14 cellular contexts compared by ENCODE assay signal in the genomic region with DNA sequence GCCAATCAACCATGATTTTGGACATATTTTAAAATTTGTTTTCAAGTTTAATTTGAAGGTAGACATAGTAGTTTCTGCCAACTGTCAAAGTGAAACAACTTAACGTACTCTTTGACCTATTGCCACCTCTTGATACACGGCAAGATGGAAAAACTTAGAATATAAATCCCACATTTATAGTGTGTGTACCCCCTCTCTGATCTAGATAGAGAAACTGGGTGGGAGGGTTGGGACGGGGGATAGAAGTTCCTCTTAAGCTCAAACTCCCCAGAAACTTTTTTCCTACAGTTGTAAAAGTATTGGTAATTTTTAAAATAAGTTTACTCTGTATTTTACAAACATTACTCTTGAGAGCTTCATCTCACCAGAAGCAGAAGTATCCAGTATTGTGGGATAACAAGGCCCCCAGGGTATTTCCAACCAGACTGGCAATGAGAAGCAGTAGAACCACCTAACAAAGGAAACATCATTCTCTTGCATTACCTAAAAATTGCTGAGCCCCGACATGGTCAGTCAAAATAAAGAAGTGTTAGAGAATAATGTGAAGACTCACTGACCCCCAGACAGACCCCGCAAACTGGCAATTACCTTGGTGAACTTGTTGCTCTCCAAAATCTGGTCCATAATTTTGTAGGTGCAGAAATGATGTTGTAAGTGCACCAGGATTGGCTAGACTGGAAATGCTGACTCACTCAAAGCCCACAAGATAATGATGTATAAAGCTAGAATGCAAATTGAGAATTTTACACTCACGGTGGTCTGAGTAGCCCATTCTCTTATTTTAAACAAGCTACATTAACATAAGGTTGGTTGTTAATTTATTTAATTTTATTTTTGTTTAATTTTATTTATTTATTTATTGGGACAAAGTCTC.
DNase-seq lines count a peak whose midpoint lies in the region; ATAC-seq and TF ChIP-seq lines count a peak whose summit lies in the region.
"Had no signal": no experiment of that assay in that cellular context is flagged by ENCODE, and none has a peak within 500 bp of the region (broad histone marks: within the 10 kb centered on the region; RNA-seq: fewer than 3 reads in every experiment).

No MANE protein-coding gene starts in this region.

- peak overlapping the region; percentile 54 for H3K27ac Mint-ChIP-seq in activated naive CD4-positive, alpha-beta T cell treated with anti-CD3 and anti-CD28 coated beads for 36 hours
- H3K27ac Mint-ChIP-seq in activated CD8-positive, alpha-beta T cell treated with anti-CD3 and anti-CD28 coated beads for 36 hours: peak overlapping the region; percentile 56
- peak overlapping the region; percentile 94 for H3K27ac Mint-ChIP-seq in stimulated activated naive CD8-positive, alpha-beta T cell treated with anti-CD3 and anti-CD28 coated beads, Interleukin-15, Interleukin-2, amounts not matched to agents 100 ng/mL and 50 ng/mL, for 24 hours
- H3K27ac Mint-ChIP-seq: GM23338, IgD-negative memory B cell, nephron had no signal

- DNase-seq in activated naive CD4-positive, alpha-beta T cell treated with anti-CD3 and anti-CD28 coated beads for 36 hours: peak; percentile 38
- no peak for DNase-seq in activated naive CD4-positive, alpha-beta T cell treated with Interleukin-2 at 50 U/mL for 16 hours
- peak; percentile 52 for DNase-seq in activated CD8-positive, alpha-beta T cell treated with anti-CD3 and anti-CD28 coated beads for 36 hours
- DNase-seq in NCI-H2171 (lab: John Stamatoyannopoulos, UW): no peak
- no peak for DNase-seq in hepatic stellate cell (ENCODE audit: low spot score)
- DNase-seq: amygdala, immature natural killer cell, NCI-H1436 had no signal

- no peaks in the 10 kb centered on the region for H3K9me3 Mint-ChIP-seq in activated naive CD4-positive, alpha-beta T cell treated with anti-CD3 and anti-CD28 coated beads for 36 hours
- H3K9me3 Mint-ChIP-seq in activated CD8-positive, alpha-beta T cell treated with anti-CD3 and anti-CD28 coated beads for 36 hours: peaks cover 3% of the 10 kb centered on the region
- H3K9me3 Mint-ChIP-seq in stimulated activated naive CD8-positive, alpha-beta T cell treated with anti-CD3 and anti-CD28 coated beads, Interleukin-15, Interleukin-2, amounts not matched to agents 100 ng/mL and 50 ng/mL, for 24 hours: peaks cover 4% of the 10 kb centered on the region
- H3K9me3 Mint-ChIP-seq: IgD-negative memory B cell, immature natural killer cell had no signal

- peaks cover 53% of the 10 kb centered on the region for H3K4me1 Mint-ChIP-seq in activated naive CD4-positive, alpha-beta T cell treated with anti-CD3 and anti-CD28 coated beads for 36 hours (ENCODE audit: low read depth)
- peaks cover 59% of the 10 kb centered on the region for H3K4me1 Mint-ChIP-seq in activated CD8-positive, alpha-beta T cell treated with anti-CD3 and anti-CD28 coated beads for 36 hours (ENCODE audit: low read depth)
- H3K4me1 Mint-ChIP-seq in stimulated activated naive CD8-positive, alpha-beta T cell treated with anti-CD3 and anti-CD28 coated beads, Interleukin-15, Interleukin-2, amounts not matched to agents 100 ng/mL and 50 ng/mL, for 24 hours (ENCODE audit: low read depth): peaks cover 78% of the 10 kb centered on the region

- peak; percentile 14 for ATAC-seq in GM21723 (IDR thresholded peaks at IDR 0.05; ENCODE audit: unreplicated experiment)
- peak; percentile 58 for ATAC-seq in activated CD8-positive, alpha-beta T cell treated with anti-CD3 and anti-CD28 coated beads for 36 hours
- no peak for ATAC-seq in HG03280 (IDR thresholded peaks at IDR 0.05; ENCODE audit: unreplicated experiment)
- ATAC-seq: GM23338 had no signal

- peak overlapping the region; percentile 9 for H3K4me3 Mint-ChIP-seq in activated naive CD4-positive, alpha-beta T cell treated with anti-CD3 and anti-CD28 coated beads for 36 hours
- peak overlapping the region; percentile 47 for H3K4me3 Mint-ChIP-seq in activated CD8-positive, alpha-beta T cell treated with anti-CD3 and anti-CD28 coated beads for 36 hours
- peak overlapping the region; percentile 75 for H3K4me3 Mint-ChIP-seq in stimulated activated naive CD8-positive, alpha-beta T cell treated with anti-CD3 and anti-CD28 coated beads, Interleukin-15, Interleukin-2, amounts not matched to agents 100 ng/mL and 50 ng/mL, for 24 hours
- H3K4me3 Mint-ChIP-seq: GM23338, nephron had no signal

- CTCF ChIA-PET in activated naive CD4-positive, alpha-beta T cell treated with anti-CD3 and anti-CD28 coated beads for 36 hours (lab: Charles Lee): interaction anchor here (0.8 to 1.8 kb wide), 4 partner anchors 11 to 79 kb away, joined by 3 to 4 read pairs (median 3); a partner anchor contains a TSS
- CTCF ChIA-PET in activated CD8-positive, alpha-beta T cell treated with anti-CD3 and anti-CD28 coated beads for 36 hours (lab: Charles Lee): interaction anchor here (1.1 to 3.9 kb wide), 5 partner anchors 9 to 84 kb away, joined by 3 to 24 read pairs (median 12); a partner anchor contains a TSS

- intact Hi-C loops in activated naive CD4-positive, alpha-beta T cell treated with anti-CD3 and anti-CD28 coated beads for 36 hours (cut with micrococcal nuclease): loop anchor here (1.0 to 2.0 kb wide), 2 partner anchors 36 to 314 kb away; a partner anchor contains a TSS
- intact Hi-C loops in activated CD8-positive, alpha-beta T cell treated with anti-CD3 and anti-CD28 coated beads for 36 hours (cut with micrococcal nuclease): loop anchor here (5.0 kb wide), 1 partner anchor 40 kb away; no protein-coding TSS in a partner anchor

- H3K36me3 Mint-ChIP-seq in activated naive CD4-positive, alpha-beta T cell treated with anti-CD3 and anti-CD28 coated beads for 36 hours (ENCODE audit: low read depth): no peaks in the 10 kb centered on the region
- H3K36me3 Mint-ChIP-seq in activated CD8-positive, alpha-beta T cell treated with anti-CD3 and anti-CD28 coated beads for 36 hours (ENCODE audit: low read depth): no peaks in the 10 kb centered on the region
- H3K36me3 Mint-ChIP-seq in stimulated activated naive CD8-positive, alpha-beta T cell treated with anti-CD3 and anti-CD28 coated beads, Interleukin-15, Interleukin-2, amounts not matched to agents 100 ng/mL and 50 ng/mL, for 24 hours (ENCODE audit: low read depth): no peaks in the 10 kb centered on the region
- H3K36me3 Mint-ChIP-seq: IgD-negative memory B cell, immature natural killer cell had no signal

- no peak for TF ChIP-seq CTCF in activated CD8-positive, alpha-beta T cell treated with anti-CD3 and anti-CD28 coated beads for 36 hours (IDR thresholded peaks at IDR 0.05)

- no peaks in the 10 kb centered on the region for H3K27me3 Mint-ChIP-seq in activated naive CD4-positive, alpha-beta T cell treated with anti-CD3 and anti-CD28 coated beads for 36 hours (ENCODE audit: low read depth)
- no peaks in the 10 kb centered on the region for H3K27me3 Mint-ChIP-seq in activated CD8-positive, alpha-beta T cell treated with anti-CD3 and anti-CD28 coated beads for 36 hours
- H3K27me3 Mint-ChIP-seq in stimulated activated naive CD8-positive, alpha-beta T cell treated with anti-CD3 and anti-CD28 coated beads, Interleukin-15, Interleukin-2, amounts not matched to agents 100 ng/mL and 50 ng/mL, for 24 hours: no peaks in the 10 kb centered on the region
- H3K27me3 Mint-ChIP-seq: IgD-negative memory B cell had no signal

- POLR2A ChIA-PET in activated CD8-positive, alpha-beta T cell treated with anti-CD3 and anti-CD28 coated beads for 36 hours (lab: Charles Lee): interaction anchor here (1.0 to 1.2 kb wide), 3 partner anchors 19 to 75 kb away, joined by 3 to 4 read pairs (median 4); a partner anchor contains a TSS

Comparison
In these comparisons a context has a peak if more than half of its experiments do, and no peak if none do; other contexts are left out.
1. DNase-seq: peak in activated naive CD4-positive, alpha-beta T cell treated with anti-CD3 and anti-CD28 coated beads for 36 hours (single experiment) and activated CD8-positive, alpha-beta T cell treated with anti-CD3 and anti-CD28 coated beads for 36 hours (single experiment); none in activated naive CD4-positive, alpha-beta T cell treated with Interleukin-2 at 50 U/mL for 16 hours (single experiment), NCI-H2171 (single experiment) and hepatic stellate cell (single experiment).
2. H3K4me3 Mint-ChIP-seq: peak in every context shown above with its lines; median percentile 75 in stimulated activated naive CD8-positive, alpha-beta T cell treated with anti-CD3 and anti-CD28 coated beads, Interleukin-15, Interleukin-2, amounts not matched to agents 100 ng/mL and 50 ng/mL, for 24 hours; 47 in activated CD8-positive, alpha-beta T cell treated with anti-CD3 and anti-CD28 coated beads for 36 hours; 9 in activated naive CD4-positive, alpha-beta T cell treated with anti-CD3 and anti-CD28 coated beads for 36 hours.
3. Peak in every context shown above with its lines, with median percentiles within 50 percentile points of each other: H3K27ac Mint-ChIP-seq.